ENCODE assay signal across 29 cellular contexts in genomic region chr12:3958534-3958933, GRCh38.
"Had no signal": no experiment of that assay in that cellular context is flagged by ENCODE, and none has a peak within 500 bp of the region (broad histone marks: within the 10 kb centered on the region; RNA-seq: fewer than 3 reads in every experiment).

No MANE protein-coding gene starts in this region.

- FAIRE-seq: astrocyte had no signal

- H3K36me3 ChIP-seq: breast epithelium had no signal

- H3K4me3 ChIP-seq: body of pancreas, breast epithelium had no signal

- H3K36me3 Mint-ChIP-seq: activated naive CD4-positive, alpha-beta T cell treated with anti-CD3 and anti-CD28 coated beads, Interleukin-2, amount 50 U/mL, for 24 hours; activated naive CD8-positive, alpha-beta T cell treated with anti-CD3 and anti-CD28 coated beads, Interleukin-2, amount 10 ng/mL, durations not matched to agents 7 days and 5 days; WTC11 had no signal

- H3K27ac ChIP-seq: body of pancreas, breast epithelium had no signal

- DNase-seq: activated CD4-positive, alpha-beta T cell treated with anti-CD3 and anti-CD28 coated beads for 36 hours; activated CD4-positive, alpha-beta T cell treated with anti-CD3 and anti-CD28 coated beads, Interleukin-2, amount 10 ng/mL, durations not matched to agents 7 days and 5 days; activated CD4-positive, alpha-beta T cell treated with anti-CD3 and anti-CD28 coated beads, Interleukin-2, amount 50 U/mL, for 48 hours; activated CD8-positive, alpha-beta T cell treated with anti-CD3 and anti-CD28 coated beads, Interleukin-2, amount 10 ng/mL, durations not matched to agents 7 days and 5 days; activated gamma-delta T cell; activated naive CD4-positive, alpha-beta T cell treated with Interleukin-2 at 50 U/mL for 16 hours; activated naive CD8-positive, alpha-beta T cell treated with anti-CD3 and anti-CD28 coated beads, Interleukin-2, amount 10 ng/mL, durations not matched to agents 7 days and 5 days; activated T-cell treated with anti-CD3 and anti-CD28 coated beads, Interleukin-2, amount 50 U/mL, for 24 hours; amygdala; body of pancreas; cerebellar nuclear complex; KG1; MM.1S; NCI-H1092; NCI-H1436 treated with DMSO at 0.1 percent for 48 hours; NCI-H1694 treated with DMSO at 0.1 percent for 48 hours; NCI-H2029; NCI-H510A; NCI-H526; NCI-H748 treated with DMSO at 0.1 percent for 48 hours; NK-92 treated with Interleukin-12 subunit alpha and Interleukin-12 subunit beta, amount 100 ng/mL, for 24 hours; Right ventricle myocardium superior had no signal

- ATAC-seq: activated CD4-positive, alpha-beta T cell treated with anti-CD3 and anti-CD28 coated beads for 36 hours; activated CD4-positive, CD25-positive, alpha-beta regulatory T cell treated with anti-CD3 and anti-CD28 coated beads, Interleukin-2, amount 50 U/mL, for 24 hours; activated CD8-positive, alpha-beta T cell treated with anti-CD3 and anti-CD28 coated beads, Interleukin-2, amount 10 ng/mL, durations not matched to agents 7 days and 5 days; body of pancreas; WTC11 had no signal

- H3K27ac Mint-ChIP-seq: activated CD4-positive, alpha-beta T cell treated with anti-CD3 and anti-CD28 coated beads for 36 hours; activated CD4-positive, alpha-beta T cell treated with anti-CD3 and anti-CD28 coated beads, Interleukin-2, amount 10 ng/mL, durations not matched to agents 7 days and 5 days; activated CD8-positive, alpha-beta T cell treated with anti-CD3 and anti-CD28 coated beads, Interleukin-2, amount 10 ng/mL, durations not matched to agents 7 days and 5 days; activated naive CD4-positive, alpha-beta T cell treated with anti-CD3 and anti-CD28 coated beads, Interleukin-2, amount 50 U/mL, for 24 hours; activated naive CD8-positive, alpha-beta T cell treated with anti-CD3 and anti-CD28 coated beads, Interleukin-2, amount 10 ng/mL, durations not matched to agents 7 days and 5 days; activated T-cell treated with anti-CD3 and anti-CD28 coated beads, Interleukin-2, amount 50 U/mL, for 24 hours; activated T-helper 2 cell treated with anti-CD3 and anti-CD28 coated beads, Interferon-gamma antibody, Interleukin-2, Interleukin-4, amounts not matched to agents 10 μg/mL and 5 μg/mL and 100 μg/mL, durations not matched to agents 14 hours and 24 hours and 36 hours; T-helper 2 cell treated with Interferon-gamma antibody and Interleukin-4, amounts not matched to agents 5 μg/mL and 100 μg/mL, for 36 hours; WTC11 had no signal

- H3K4me1 ChIP-seq: body of pancreas, breast epithelium had no signal

- H3K9me3 ChIP-seq: body of pancreas, breast epithelium had no signal

- H3K27me3 Mint-ChIP-seq: activated CD4-positive, alpha-beta T cell treated with anti-CD3 and anti-CD28 coated beads for 36 hours; activated CD4-positive, alpha-beta T cell treated with anti-CD3 and anti-CD28 coated beads, Interleukin-2, amount 10 ng/mL, durations not matched to agents 7 days and 5 days; activated naive CD4-positive, alpha-beta T cell treated with anti-CD3 and anti-CD28 coated beads, Interleukin-2, amount 50 U/mL, for 24 hours; activated T-cell treated with anti-CD3 and anti-CD28 coated beads, Interleukin-2, amount 50 U/mL, for 24 hours had no signal

- H3K4me3 Mint-ChIP-seq: activated CD4-positive, alpha-beta T cell treated with anti-CD3 and anti-CD28 coated beads for 36 hours; activated CD4-positive, alpha-beta T cell treated with anti-CD3 and anti-CD28 coated beads, Interleukin-2, amount 10 ng/mL, durations not matched to agents 7 days and 5 days; activated CD8-positive, alpha-beta T cell treated with anti-CD3 and anti-CD28 coated beads, Interleukin-2, amount 10 ng/mL, durations not matched to agents 7 days and 5 days; activated naive CD4-positive, alpha-beta T cell treated with anti-CD3 and anti-CD28 coated beads, Interleukin-2, amount 50 U/mL, for 24 hours; activated naive CD8-positive, alpha-beta T cell treated with anti-CD3 and anti-CD28 coated beads, Interleukin-2, amount 10 ng/mL, durations not matched to agents 7 days and 5 days; activated T-cell treated with anti-CD3 and anti-CD28 coated beads, Interleukin-2, amount 50 U/mL, for 24 hours; T-helper 2 cell treated with Interferon-gamma antibody and Interleukin-4, amounts not matched to agents 5 μg/mL and 100 μg/mL, for 36 hours; WTC11 had no signal

- H3K9me3 Mint-ChIP-seq: activated CD4-positive, alpha-beta T cell treated with anti-CD3 and anti-CD28 coated beads, Interleukin-2, amount 10 ng/mL, durations not matched to agents 7 days and 5 days; activated naive CD4-positive, alpha-beta T cell treated with anti-CD3 and anti-CD28 coated beads, Interleukin-2, amount 50 U/mL, for 24 hours; activated T-cell treated with anti-CD3 and anti-CD28 coated beads, Interleukin-2, amount 50 U/mL, for 24 hours; activated T-helper 2 cell treated with anti-CD3 and anti-CD28 coated beads, Interferon-gamma antibody, Interleukin-2, Interleukin-4, amounts not matched to agents 10 μg/mL and 5 μg/mL and 100 μg/mL, durations not matched to agents 14 hours and 24 hours and 36 hours; T-helper 2 cell treated with Interferon-gamma antibody and Interleukin-4, amounts not matched to agents 5 μg/mL and 100 μg/mL, for 36 hours had no signal

- H3K27me3 ChIP-seq: body of pancreas, breast epithelium had no signal
